20 cellular contexts compared by ENCODE assay signal in genomic region chr7:125363873-125364272, GRCh38.
"Had no signal": no experiment of that assay in that cellular context is flagged by ENCODE, and none has a peak within 500 bp of the region (broad histone marks: within the 10 kb centered on the region; RNA-seq: fewer than 3 reads in every experiment).

No MANE protein-coding gene starts in this region.

- H3K27ac ChIP-seq: esophagus squamous epithelium, left lung, right lobe of liver, upper lobe of right lung had no signal

- H3K36me3 ChIP-seq: esophagus squamous epithelium, left lung, right lobe of liver, upper lobe of right lung had no signal

- H3K27me3 Mint-ChIP-seq: activated CD4-positive, alpha-beta memory T cell treated with anti-CD3 and anti-CD28 coated beads, Interleukin-2, amount 10 ng/mL, durations not matched to agents 7 days and 5 days; activated CD8-positive, alpha-beta memory T cell treated with anti-CD3 and anti-CD28 coated beads, Interleukin-2, amount 10 ng/mL, durations not matched to agents 7 days and 5 days; activated naive CD8-positive, alpha-beta T cell treated with anti-CD3 and anti-CD28 coated beads, Interleukin-2, amount 10 ng/mL, durations not matched to agents 7 days and 5 days; dendritic cell treated with granulocyte-macrophage colony-stimulating factor and Interleukin-4, amounts not matched to agents 40 ng/mL and 50 ng/mL, for 4 days; progenitor cell of endocrine pancreas; stimulated activated naive B cell treated with anti-CD40 and anti-IgM and Interleukin-4, amounts not matched to agents 10 μg/mL and 1 μg/mL and 100 μg/mL, for 72 hours had no signal

- H3K9me3 ChIP-seq: esophagus squamous epithelium, left lung, right lobe of liver, upper lobe of right lung had no signal

- H3K27me3 ChIP-seq: esophagus squamous epithelium, left lung, right lobe of liver, upper lobe of right lung had no signal

- FAIRE-seq: frontal cortex had no signal

- DNase-seq: activated CD4-positive, alpha-beta memory T cell treated with anti-CD3 and anti-CD28 coated beads, Interleukin-2, amount 10 ng/mL, durations not matched to agents 7 days and 5 days; activated CD4-positive, alpha-beta T cell treated with anti-CD3 and anti-CD28 coated beads for 48 hours; activated CD4-positive, CD25-positive, alpha-beta regulatory T cell; activated CD8-positive, alpha-beta memory T cell treated with anti-CD3 and anti-CD28 coated beads, Interleukin-2, amount 10 ng/mL, durations not matched to agents 7 days and 5 days; activated naive CD8-positive, alpha-beta T cell treated with anti-CD3 and anti-CD28 coated beads, Interleukin-2, amount 10 ng/mL, durations not matched to agents 7 days and 5 days; amygdala; cerebellar nuclear complex; effector CD8-positive, alpha-beta T cell; esophagus squamous epithelium; head of caudate nucleus; left lung; mammary epithelial cell; right lobe of liver; stimulated activated CD4-positive, alpha-beta T cell treated with anti-CD3 and anti-CD28 coated beads, Interleukin-4, amount 100 ng/mL, for 4 hours; stimulated activated naive B cell treated with anti-CD40 and anti-IgM and Interleukin-4, amounts not matched to agents 10 μg/mL and 1 μg/mL and 100 μg/mL, for 72 hours; upper lobe of right lung had no signal

- H3K4me3 ChIP-seq: esophagus squamous epithelium, left lung, right lobe of liver, upper lobe of right lung had no signal

- H3K27ac Mint-ChIP-seq: activated CD4-positive, alpha-beta memory T cell treated with anti-CD3 and anti-CD28 coated beads, Interleukin-2, amount 10 ng/mL, durations not matched to agents 7 days and 5 days; activated CD8-positive, alpha-beta memory T cell treated with anti-CD3 and anti-CD28 coated beads, Interleukin-2, amount 10 ng/mL, durations not matched to agents 7 days and 5 days; activated naive CD8-positive, alpha-beta T cell treated with anti-CD3 and anti-CD28 coated beads, Interleukin-2, amount 10 ng/mL, durations not matched to agents 7 days and 5 days; dendritic cell treated with granulocyte-macrophage colony-stimulating factor and Interleukin-4, amounts not matched to agents 40 ng/mL and 50 ng/mL, for 4 days; progenitor cell of endocrine pancreas; stimulated activated naive B cell treated with anti-CD40 and anti-IgM and Interleukin-4, amounts not matched to agents 10 μg/mL and 1 μg/mL and 100 μg/mL, for 72 hours; T-helper 2 cell treated with Interferon-gamma antibody and Interleukin-4, amounts not matched to agents 5 μg/mL and 100 μg/mL, for 36 hours had no signal

- ATAC-seq: activated CD8-positive, alpha-beta memory T cell treated with anti-CD3 and anti-CD28 coated beads, Interleukin-2, amount 10 ng/mL, durations not matched to agents 7 days and 5 days; left lung; right lobe of liver; stimulated activated naive B cell treated with anti-CD40 and anti-IgM and Interleukin-4, amounts not matched to agents 10 μg/mL and 1 μg/mL and 100 μg/mL, for 72 hours; upper lobe of right lung had no signal

- H3K9me3 Mint-ChIP-seq: activated naive CD8-positive, alpha-beta T cell treated with anti-CD3 and anti-CD28 coated beads, Interleukin-2, amount 10 ng/mL, durations not matched to agents 7 days and 5 days had no signal

- H3K4me3 Mint-ChIP-seq: activated CD4-positive, alpha-beta memory T cell treated with anti-CD3 and anti-CD28 coated beads, Interleukin-2, amount 10 ng/mL, durations not matched to agents 7 days and 5 days; activated CD8-positive, alpha-beta memory T cell treated with anti-CD3 and anti-CD28 coated beads, Interleukin-2, amount 10 ng/mL, durations not matched to agents 7 days and 5 days; activated naive CD8-positive, alpha-beta T cell treated with anti-CD3 and anti-CD28 coated beads, Interleukin-2, amount 10 ng/mL, durations not matched to agents 7 days and 5 days; dendritic cell treated with granulocyte-macrophage colony-stimulating factor and Interleukin-4, amounts not matched to agents 40 ng/mL and 50 ng/mL, for 4 days; stimulated activated naive B cell treated with anti-CD40 and anti-IgM and Interleukin-4, amounts not matched to agents 10 μg/mL and 1 μg/mL and 100 μg/mL, for 72 hours; T-helper 2 cell treated with Interferon-gamma antibody and Interleukin-4, amounts not matched to agents 5 μg/mL and 100 μg/mL, for 36 hours had no signal

- H3K4me1 Mint-ChIP-seq: activated CD4-positive, alpha-beta memory T cell treated with anti-CD3 and anti-CD28 coated beads, Interleukin-2, amount 10 ng/mL, durations not matched to agents 7 days and 5 days; activated CD8-positive, alpha-beta memory T cell treated with anti-CD3 and anti-CD28 coated beads, Interleukin-2, amount 10 ng/mL, durations not matched to agents 7 days and 5 days; activated naive CD8-positive, alpha-beta T cell treated with anti-CD3 and anti-CD28 coated beads, Interleukin-2, amount 10 ng/mL, durations not matched to agents 7 days and 5 days; stimulated activated naive B cell treated with anti-CD40 and anti-IgM and Interleukin-4, amounts not matched to agents 10 μg/mL and 1 μg/mL and 100 μg/mL, for 72 hours had no signal

- H3K36me3 Mint-ChIP-seq: activated CD8-positive, alpha-beta memory T cell treated with anti-CD3 and anti-CD28 coated beads, Interleukin-2, amount 10 ng/mL, durations not matched to agents 7 days and 5 days; activated naive CD8-positive, alpha-beta T cell treated with anti-CD3 and anti-CD28 coated beads, Interleukin-2, amount 10 ng/mL, durations not matched to agents 7 days and 5 days; stimulated activated naive B cell treated with anti-CD40 and anti-IgM and Interleukin-4, amounts not matched to agents 10 μg/mL and 1 μg/mL and 100 μg/mL, for 72 hours had no signal

- H3K4me1 ChIP-seq: esophagus squamous epithelium, left lung, right lobe of liver, upper lobe of right lung had no signal
